8 cellular contexts compared by ENCODE assay signal in genomic region chr10:27558612-27559020, GRCh38.
DNase-seq lines count a peak whose midpoint lies in the region; ATAC-seq and TF ChIP-seq lines count a peak whose summit lies in the region.

No MANE protein-coding gene starts in this region.

- H3K4me3 ChIP-seq in AG09309 (ENCODE audit: control insufficient read depth, low read depth, low read length) (no peak overlapping the region), brain microvascular endothelial cell (ENCODE audit: low read depth, low read length) (no peak overlapping the region)

- no peaks in the 10 kb centered on the region for H3K36me3 ChIP-seq in brain microvascular endothelial cell (replicated peaks)

- peak; percentile 82 for TF ChIP-seq CTCF in AG09309 (IDR thresholded peaks at IDR 0.05; ENCODE audit: control insufficient read depth, insufficient read depth, low read depth, low read length, missing control alignments)
- TF ChIP-seq CTCF in brain microvascular endothelial cell (IDR thresholded peaks at IDR 0.05; ENCODE audit: low read depth, low read length, missing control alignments): peak; percentile 79

- DNase-seq in AG09309 (ENCODE audit: low read depth): peak; percentile 20
- DNase-seq in GM04503 (ENCODE audit: low read depth): peak; percentile 34
- peak; percentile 6 for DNase-seq in OCI-M2 (lab: John Stamatoyannopoulos, UW; ENCODE audit: unreplicated experiment)
- DNase-seq in brain microvascular endothelial cell: peak; percentile 37
- peak; percentile 69 for DNase-seq in inferior parietal cortex (ENCODE audit: extremely low spot score)
- DNase-seq in stimulated activated CD8-positive, alpha-beta memory T cell treated with anti-CD3 and anti-CD28 coated beads, Interleukin-2, amount 100 ng/mL, for 48 hours (ENCODE audit: low read depth in 2 of 2): peak; percentile 2 to 7

- in situ Hi-C loops in brain microvascular endothelial cell (cut with HindIII; ENCODE audit: low pct_ligation_motif_present, low sequenced_read_pairs): no loop called here

- no peak overlapping the region for H3K27ac ChIP-seq in brain microvascular endothelial cell

- peak; percentile 86 for ATAC-seq in HG02885 (IDR thresholded peaks at IDR 0.05; ENCODE audit: poor library complexity, unreplicated experiment)
- ATAC-seq in HG02763 (IDR thresholded peaks at IDR 0.05; ENCODE audit: unreplicated experiment): no peak

- no peaks in the 10 kb centered on the region for H3K27me3 ChIP-seq in brain microvascular endothelial cell (replicated peaks)

Comparison
In these comparisons a context has a peak if more than half of its experiments do, and no peak if none do; other contexts are left out.
1. DNase-seq: peak in every context shown above with its lines; median percentile 69 in inferior parietal cortex; 37 in brain microvascular endothelial cell; 34 in GM04503; 20 in AG09309; 6 in OCI-M2; 4 in stimulated activated CD8-positive, alpha-beta memory T cell treated with anti-CD3 and anti-CD28 coated beads, Interleukin-2, amount 100 ng/mL, for 48 hours.